ENCODE assay signal across 16 cellular contexts in the genomic region with DNA sequence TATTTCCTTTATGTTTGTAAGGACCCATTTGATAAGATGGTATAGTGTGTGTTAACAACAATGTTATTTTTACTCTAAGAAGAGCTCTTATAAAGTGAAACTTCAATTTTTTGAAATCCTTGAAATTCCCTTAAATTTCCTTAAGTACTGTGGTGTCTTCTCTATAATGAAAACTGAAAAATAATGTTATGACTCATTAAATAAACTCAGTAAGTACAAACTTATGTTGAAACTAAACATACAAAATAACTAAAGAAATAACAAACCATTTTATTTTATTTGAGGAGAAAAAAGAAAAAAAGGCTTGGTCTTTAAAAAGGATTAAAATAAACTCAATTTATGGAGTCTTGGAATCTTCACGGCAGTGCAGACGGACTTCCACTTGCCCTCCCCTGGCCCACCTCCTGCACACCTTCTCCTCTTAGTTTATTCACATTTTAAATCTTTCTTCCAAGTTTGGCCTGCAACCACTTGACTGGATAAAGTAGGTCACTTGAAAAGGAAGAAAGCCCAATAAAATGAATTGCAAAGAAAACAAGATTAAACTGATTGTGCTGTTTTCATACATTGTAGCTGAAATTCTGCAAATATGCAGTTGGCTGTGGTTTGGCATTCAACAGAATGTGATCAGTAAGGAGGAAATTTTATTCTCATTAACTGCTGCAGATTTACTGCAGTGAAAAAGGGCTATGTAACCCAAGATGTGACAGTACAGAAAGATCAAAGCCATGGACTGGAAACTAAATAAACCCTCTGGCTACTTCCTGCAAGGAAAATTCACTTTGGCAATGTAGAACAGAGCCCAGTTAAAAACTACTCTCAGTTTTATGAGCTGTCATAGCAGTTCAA. TPM values are rescaled to one million over a fixed set of nuclear protein-coding genes. Genes with fewer than 3 reads are reported as not detected.
DNase-seq lines count a peak whose midpoint lies in the region; ATAC-seq and TF ChIP-seq lines count a peak whose summit lies in the region.
"Had no signal": no experiment of that assay in that cellular context is flagged by ENCODE, and none has a peak within 500 bp of the region (broad histone marks: within the 10 kb centered on the region; RNA-seq: fewer than 3 reads in every experiment).

No MANE protein-coding gene starts in this region.

- no peak for TF ChIP-seq POLR2A in uterus (IDR thresholded peaks at IDR 0.05)

- peak overlapping the region in 4 of 5 experiments; percentile 17 to 74 (median 56) for H3K27ac Mint-ChIP-seq in brain

- H3K4me1 ChIP-seq in uterus, result peaks cover 0 to 6% of the 10 kb centered on the region in 2 donors

- no peaks in the 10 kb centered on the region for H3K9me3 Mint-ChIP-seq in brain

- POLR2A ChIA-PET in BJ (lab: Charles Lee), result interaction anchor here (0.6 kb wide), 1 partner anchor 778 kb away, joined by 3 read pairs; no protein-coding TSS in a partner anchor

- H3K4me3 Mint-ChIP-seq in brain, result peak overlapping the region in 1 of 5 experiments; percentile 35

- H3K9me3 ChIP-seq in uterus, result no peaks in the 10 kb centered on the region
- H3K9me3 ChIP-seq: esophagus muscularis mucosa had no signal

- CTCF ChIA-PET in BJ (lab: Yijun Ruan, JAX), result interaction anchor here (1.6 kb wide), 1 partner anchor 25 kb away, joined by 3 read pairs; no protein-coding TSS in a partner anchor

- H3K4me1 Mint-ChIP-seq in brain, result peaks cover 9% of the 10 kb centered on the region

- no peaks in the 10 kb centered on the region for H3K27me3 ChIP-seq in BJ (ENCODE audit: control insufficient read depth, insufficient read depth, low read length)
- H3K27me3 ChIP-seq in uterus, result no peaks in the 10 kb centered on the region
- H3K27me3 ChIP-seq: esophagus muscularis mucosa had no signal

- peaks cover 5% of the 10 kb centered on the region for H3K36me3 Mint-ChIP-seq in brain

- intact Hi-C loops in uterus (cut with DNase I; ENCODE audit: low total_unique reads), result no loop called here

- DNase-seq in BJ (ENCODE audit: low read depth) (peak; percentile 66), HFF-Myc (ENCODE audit: extremely low read depth, low read depth) (peak; percentile 65), myocyte (ENCODE audit: low read depth) (peak; percentile 28), uterus (no peak), activated gamma-delta T cell treated with Interleukin-2 at 50 U/mL for 16 hours (no peak)
- DNase-seq in stimulated activated CD4-positive, alpha-beta T cell treated with anti-CD3 and anti-CD28 coated beads, Interleukin-4, amount 100 ng/mL, for 24 hours, result no peak
- DNase-seq: activated CD8-positive, alpha-beta memory T cell treated with anti-CD3 and anti-CD28 coated beads, Interleukin-2, amount 50 U/mL, for 4 hours; aorta; NCI-H1105 treated with DMSO at 0.1 percent for 48 hours; occipital lobe; stimulated activated CD4-positive, alpha-beta T cell treated with anti-CD3 and anti-CD28 coated beads, Interleukin-4, amount 100 ng/mL, for 4 hours; T-helper 9 cell had no signal

- peak overlapping the region in 1 of 2 donors; percentile 54 for H3K27ac ChIP-seq in uterus
- H3K27ac ChIP-seq: C4-2B, esophagus muscularis mucosa had no signal

- H3K27me3 Mint-ChIP-seq in brain, result no peaks in the 10 kb centered on the region

- ATAC-seq in GM18861 (IDR thresholded peaks at IDR 0.05; ENCODE audit: unreplicated experiment), result no peak

- TF ChIP-seq CTCF in BJ (IDR thresholded peaks at IDR 0.05; ENCODE audit: insufficient read depth, low read depth, low read length) (no peak), HFF-Myc (IDR thresholded peaks at IDR 0.05; ENCODE audit: low read depth, low read length, missing control alignments) (no peak), brain (conservative IDR thresholded peaks at IDR 0.05) (no peak), uterus (IDR thresholded peaks at IDR 0.05) (no peak)

- H3K4me3 ChIP-seq in BJ (ENCODE audit: low read depth, low read length) (no peak overlapping the region), HFF-Myc (replicated peaks; ENCODE audit: low read depth, low read length) (no peak overlapping the region), uterus (no peak overlapping the region)
- H3K4me3 ChIP-seq: esophagus muscularis mucosa had no signal

- H3K36me3 ChIP-seq in BJ (ENCODE audit: control insufficient read depth, insufficient read depth, low read length) (peaks cover 4% of the 10 kb centered on the region), uterus (no peaks in the 10 kb centered on the region)

RNA-seq across cellular contexts. Expression of a gene that starts 48.5 kb away (rescaled TPM):
- 6.1 and 9.3 TPM in 2 replicates for polyA plus RNA-seq in BJ (2011; rRNA removed)
- 8.0 and 8.8 TPM in 2 replicates for polyA minus RNA-seq in BJ (2011; rRNA and poly(A)+ RNA removed)
- 2.4 TPM for polyA plus RNA-seq in brain (ENCODE audit: insufficient read depth, low read depth, low replicate concordance)
- total RNA-seq in myocyte, result 5.4 and 6.7 TPM in 2 replicates
- 3.1 TPM for polyA plus RNA-seq in myocyte (2012)
- total RNA-seq in uterus, result 10 to 100 TPM in 2 of 4 donors, 1 to 10 TPM in 2; 2.1 to 17.5 (median 10.2) TPM

Comparison
In these comparisons a context has a peak if more than half of its experiments do, and no peak if none do; other contexts are left out.
1. DNase-seq: peak in BJ (single experiment), HFF-Myc (single experiment) and myocyte (single experiment); none in uterus (0 of 2), activated gamma-delta T cell treated with Interleukin-2 at 50 U/mL for 16 hours (single experiment) and stimulated activated CD4-positive, alpha-beta T cell treated with anti-CD3 and anti-CD28 coated beads, Interleukin-4, amount 100 ng/mL, for 24 hours (single experiment).